Comparison of ENCODE assay signal across 19 cellular contexts in the genomic region with DNA sequence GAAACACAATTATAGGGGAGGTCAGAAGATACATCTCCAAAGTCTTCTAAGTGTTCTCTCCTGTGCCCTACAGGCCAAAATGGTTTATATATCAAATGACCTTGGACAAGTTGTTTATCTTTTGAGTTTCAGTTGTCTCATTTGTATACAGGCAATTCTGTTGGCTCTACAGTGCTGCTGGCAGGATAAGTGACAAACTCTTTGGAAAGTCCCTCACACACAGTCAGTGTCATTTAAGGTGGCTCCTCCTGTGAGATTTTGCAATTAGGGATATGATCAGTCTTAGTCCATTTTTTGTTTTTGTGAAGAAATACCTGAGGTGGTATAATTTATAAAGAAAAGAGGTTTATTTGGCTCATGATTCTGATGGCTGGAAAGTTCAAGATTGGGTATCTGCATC.
"Had no signal": no experiment of that assay in that cellular context is flagged by ENCODE, and none has a peak within 500 bp of the region (broad histone marks: within the 10 kb centered on the region; RNA-seq: fewer than 3 reads in every experiment).

No MANE protein-coding gene starts in this region.

- H3K27me3 ChIP-seq: esophagus squamous epithelium, gastroesophageal sphincter, right atrium auricular region, sigmoid colon, suprapubic skin, thyroid gland had no signal

- H3K27ac Mint-ChIP-seq: type B pancreatic cell had no signal

- ATAC-seq: gastroesophageal sphincter; left lobe of liver; naive thymus-derived CD4-positive, alpha-beta T cell had no signal

- H3K4me1 ChIP-seq: esophagus squamous epithelium, gastroesophageal sphincter, right atrium auricular region, sigmoid colon, suprapubic skin, thyroid gland had no signal

- H3K4me3 Mint-ChIP-seq: type B pancreatic cell had no signal

- H3K27ac ChIP-seq: esophagus squamous epithelium, gastroesophageal sphincter, right atrium auricular region, sigmoid colon, skin epidermis, suprapubic skin, thyroid gland had no signal

- DNase-seq: effector memory CD4-positive, alpha-beta T cell; esophagus squamous epithelium; foreskin fibroblast; glutamatergic neuron; islet precursor cell; mammary epithelial cell; naive thymus-derived CD4-positive, alpha-beta T cell; posterior cingulate gyrus; sigmoid colon; stimulated activated CD4-positive, alpha-beta T cell treated with anti-CD3 and anti-CD28 coated beads, Interleukin-2, amount 100 ng/mL, for 24 hours; stimulated activated CD4-positive, alpha-beta T cell treated with anti-CD3 and anti-CD28 coated beads, Interleukin-4, amount 100 ng/mL, for 4 hours; stimulated activated naive CD4-positive, alpha-beta T cell; thyroid gland had no signal

- H3K9me3 ChIP-seq: esophagus squamous epithelium, gastroesophageal sphincter, right atrium auricular region, sigmoid colon, suprapubic skin, thyroid gland had no signal

- H3K27me3 Mint-ChIP-seq: naive thymus-derived CD4-positive, alpha-beta T cell had no signal

- H3K4me3 ChIP-seq: esophagus squamous epithelium, gastroesophageal sphincter, right atrium auricular region, sigmoid colon, skin epidermis, suprapubic skin, thyroid gland had no signal

- H3K36me3 ChIP-seq: esophagus squamous epithelium, gastroesophageal sphincter, right atrium auricular region, sigmoid colon, suprapubic skin, thyroid gland had no signal
